In the genomic region with DNA sequence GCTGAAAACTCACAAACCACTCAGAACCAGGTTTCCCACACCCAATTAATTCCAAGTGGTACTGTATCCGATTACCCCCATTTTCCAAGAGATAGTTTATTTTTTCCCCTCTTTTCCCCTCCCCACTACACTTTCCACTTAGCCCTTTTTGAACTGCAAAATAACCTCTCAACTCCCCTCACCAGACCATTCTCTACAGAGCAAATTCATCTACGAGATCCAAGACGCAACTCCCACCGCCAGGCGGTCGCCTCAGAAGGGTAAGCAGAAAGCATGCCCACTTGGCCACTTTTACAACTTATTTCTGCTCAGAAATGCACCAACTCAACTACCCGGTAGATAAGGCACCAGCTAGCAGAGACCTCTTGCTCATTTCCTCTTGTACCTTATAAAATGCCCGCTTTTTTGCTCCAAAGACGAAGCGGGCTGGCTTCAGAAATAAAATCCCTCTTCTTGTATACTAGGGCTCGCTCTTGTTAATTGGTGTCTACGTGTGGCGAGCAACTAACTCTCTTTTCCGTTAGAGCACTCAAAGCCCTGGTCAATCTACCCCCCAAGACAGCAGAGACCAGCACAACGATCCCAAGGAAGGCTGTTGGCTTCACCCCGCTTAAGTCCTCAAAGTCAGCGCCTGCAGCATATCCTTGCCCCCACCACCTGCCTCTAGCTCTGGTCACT, we compare ENCODE assay signal across 1 cellular context.
TF ChIP-seq lines count a peak whose summit lies in the region.

No MANE protein-coding gene starts in this region.

TF ChIP-seq in IMR-90, 13 proteins besides CTCF, POLR2A, EP300 and RAD21 (continued from another document):
- TF ChIP-seq, protein P1, sequence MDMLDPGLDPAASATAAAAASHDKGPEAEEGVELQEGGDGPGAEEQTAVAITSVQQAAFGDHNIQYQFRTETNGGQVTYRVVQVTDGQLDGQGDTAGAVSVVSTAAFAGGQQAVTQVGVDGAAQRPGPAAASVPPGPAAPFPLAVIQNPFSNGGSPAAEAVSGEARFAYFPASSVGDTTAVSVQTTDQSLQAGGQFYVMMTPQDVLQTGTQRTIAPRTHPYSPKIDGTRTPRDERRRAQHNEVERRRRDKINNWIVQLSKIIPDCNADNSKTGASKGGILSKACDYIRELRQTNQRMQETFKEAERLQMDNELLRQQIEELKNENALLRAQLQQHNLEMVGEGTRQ (IDR thresholded peaks at IDR 0.05; ENCODE audit: low read depth, low read length) = no peak
- TF ChIP-seq SMC3 (IDR thresholded peaks at IDR 0.05; ENCODE audit: low read depth, low read length) (no peak), RCOR1 (IDR thresholded peaks at IDR 0.05; ENCODE audit: insufficient replicate concordance, low read length) (no peak), MAFK (IDR thresholded peaks at IDR 0.05; ENCODE audit: low read depth, low read length) (no peak), FOS (IDR thresholded peaks at IDR 0.05; ENCODE audit: low read depth, low read length) (no peak)
